ENCODE assay signal across 8 cellular contexts in genomic region chr20:542777-543368, GRCh38. TPM values are rescaled to one million over a fixed set of nuclear protein-coding genes. Genes with fewer than 3 reads are reported as not detected.
DNase-seq lines count a peak whose midpoint lies in the region; ATAC-seq and TF ChIP-seq lines count a peak whose summit lies in the region.

No MANE protein-coding gene starts in this region.

- peak; percentile 13 for ATAC-seq in GM19035 (IDR thresholded peaks at IDR 0.05; ENCODE audit: unreplicated experiment)
- ATAC-seq in natural killer cell treated with Interleukin-12 subunit alpha and Interleukin-12 subunit beta and Interleukin-15 and Interleukin-18, amount 100 ng/mL, for 72 hours: peak; percentile 1 to 17

- H3K4me3 ChIP-seq in AG04449 (ENCODE audit: low read depth, low read length): peak overlapping the region; percentile 89
- H3K4me3 ChIP-seq in epithelial cell of proximal tubule (ENCODE audit: low read depth, low read length): peak overlapping the region; percentile 98

- H3K36me3 Mint-ChIP-seq in natural killer cell treated with Interleukin-12 subunit alpha and Interleukin-12 subunit beta and Interleukin-15 and Interleukin-18, amount 100 ng/mL, for 72 hours: peaks cover 17% of the 10 kb centered on the region

- H3K9me3 Mint-ChIP-seq in natural killer cell treated with Interleukin-12 subunit alpha and Interleukin-12 subunit beta and Interleukin-15 and Interleukin-18, amount 100 ng/mL, for 72 hours: peaks cover 4% of the 10 kb centered on the region

- no peak for TF ChIP-seq CTCF in AG04449 (IDR thresholded peaks at IDR 0.05; ENCODE audit: insufficient read depth, low read length, missing control alignments)
- no peak for TF ChIP-seq CTCF in epithelial cell of proximal tubule (conservative IDR thresholded peaks at IDR 0.05; ENCODE audit: low read depth, low read length)

- H3K27me3 Mint-ChIP-seq in natural killer cell treated with Interleukin-12 subunit alpha and Interleukin-12 subunit beta and Interleukin-15 and Interleukin-18, amount 100 ng/mL, for 72 hours: peaks cover 0 to 4% of the 10 kb centered on the region in 2 donors

- DNase-seq in AG04449 (ENCODE audit: low read depth, low spot score) (no peak), HPDE6-E6E7 (ENCODE audit: extremely low spot score) (peak; percentile 40), epithelial cell of proximal tubule (ENCODE audit: low read depth) (no peak), ureter (ENCODE audit: low spot score) (peak; percentile 47), DMS153 treated with DMSO at 0.1 percent for 48 hours (lab: John Stamatoyannopoulos, UW; ENCODE audit: unreplicated experiment) (no peak)
- peak; percentile 46 for DNase-seq in activated CD4-positive, alpha-beta T cell treated with anti-CD3 and anti-CD28 coated beads for 48 hours
- no peak for DNase-seq in natural killer cell treated with Interleukin-12 subunit alpha and Interleukin-12 subunit beta and Interleukin-15 and Interleukin-18, amount 100 ng/mL, for 72 hours (ENCODE audit: low spot score)

- CTCF ChIA-PET in AG04449 (lab: Yijun Ruan, JAX): interaction anchor here (0.7 to 1.0 kb wide), 4 partner anchors 18 to 197 kb away, joined by 3 to 5 read pairs (median 4); no protein-coding TSS in a partner anchor

- peak overlapping the region; percentile 56 to 96 for H3K27ac Mint-ChIP-seq in natural killer cell treated with Interleukin-12 subunit alpha and Interleukin-12 subunit beta and Interleukin-15 and Interleukin-18, amount 100 ng/mL, for 72 hours

- POLR2A ChIA-PET in AG04449 (lab: Yijun Ruan, JAX): no interaction called here

- H3K4me3 Mint-ChIP-seq in natural killer cell treated with Interleukin-12 subunit alpha and Interleukin-12 subunit beta and Interleukin-15 and Interleukin-18, amount 100 ng/mL, for 72 hours: peak overlapping the region; percentile 95

- peaks cover 47 to 54% of the 10 kb centered on the region in 2 donors for H3K4me1 Mint-ChIP-seq in natural killer cell treated with Interleukin-12 subunit alpha and Interleukin-12 subunit beta and Interleukin-15 and Interleukin-18, amount 100 ng/mL, for 72 hours (ENCODE audit: low read depth in 2 of 2)

RNA-seq across cellular contexts. Expression of gene CSNK2A1, which starts 0.7 kb away (rescaled TPM):
- total RNA-seq in epithelial cell of proximal tubule: 84.8 and 112 TPM in 2 replicates
- total RNA-seq in natural killer cell treated with Interleukin-12 subunit alpha and Interleukin-12 subunit beta and Interleukin-15 and Interleukin-18, amount 100 ng/mL, for 72 hours: 100 to 1,000 TPM; 134 to 163 TPM
- 160 TPM for total RNA-seq in ureter

Comparison
In these comparisons a context has a peak if more than half of its experiments do, and no peak if none do; other contexts are left out.
1. DNase-seq: peak in HPDE6-E6E7 (single experiment), activated CD4-positive, alpha-beta T cell treated with anti-CD3 and anti-CD28 coated beads for 48 hours (single experiment) and ureter (single experiment); none in AG04449 (single experiment), epithelial cell of proximal tubule (single experiment), natural killer cell treated with Interleukin-12 subunit alpha and Interleukin-12 subunit beta and Interleukin-15 and Interleukin-18, amount 100 ng/mL, for 72 hours (single experiment) and DMS153 treated with DMSO at 0.1 percent for 48 hours (single experiment).